In the genomic region with DNA sequence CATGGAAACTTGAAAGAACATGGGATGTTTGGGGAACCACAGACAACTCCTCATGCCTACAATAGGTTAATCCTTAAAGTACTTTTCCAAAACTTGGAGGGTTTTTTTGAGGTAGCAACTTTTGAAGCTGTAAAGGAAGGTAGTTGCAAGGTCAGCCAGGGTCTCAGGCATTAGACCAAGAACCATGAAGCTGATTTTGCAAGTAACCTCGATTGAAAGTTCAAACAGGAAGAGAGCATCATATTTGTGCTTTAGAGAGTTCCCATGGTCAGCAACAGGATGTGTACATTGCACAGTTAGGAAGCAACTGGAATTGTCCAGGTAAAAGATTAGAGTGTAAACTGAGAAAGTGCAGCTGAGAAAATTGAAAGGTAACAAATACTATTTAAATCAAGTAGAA, we compare ENCODE assay signal across 1 cellular context.
TF ChIP-seq lines count a peak whose summit lies in the region.

No MANE protein-coding gene starts in this region.

TF ChIP-seq in HepG2, 621 proteins besides CTCF, POLR2A, EP300 and RAD21 (continued from another document and continues in another):
- TF ChIP-seq ARID4A (CRISPR knock-in tag; IDR thresholded peaks at IDR 0.05; ENCODE audit: borderline replicate concordance) (no peak), ZNF639 (CRISPR knock-in tag; conservative IDR thresholded peaks at IDR 0.05) (no peak), RBM39 (IDR thresholded peaks at IDR 0.05; ENCODE audit: low read depth, low read length, poor library complexity, severe bottlenecking) (no peak), ZNF432 (CRISPR knock-in tag; IDR thresholded peaks at IDR 0.05; ENCODE audit: borderline replicate concordance) (no peak), POLR2AphosphoS2 (IDR thresholded peaks at IDR 0.05; ENCODE audit: low read depth, low read length) (no peak), LCORL (IDR thresholded peaks at IDR 0.05) (no peak), LCORL (CRISPR knock-in tag; IDR thresholded peaks at IDR 0.05) (0 out of 2 replicates have a peak, but pooled peaks have one; percentile 32), TCF7 (IDR thresholded peaks at IDR 0.05; ENCODE audit: low read depth) (peak; percentile 30; the same call in 1 of the 2 replicates), SMARCE1 (IDR thresholded peaks at IDR 0.05; ENCODE audit: borderline replicate concordance) (no peak), ZNF552 (CRISPR knock-in tag; IDR thresholded peaks at IDR 0.05; ENCODE audit: borderline replicate concordance) (no peak), ZNF567 (CRISPR knock-in tag; IDR thresholded peaks at IDR 0.05; ENCODE audit: borderline replicate concordance) (no peak), ZNF792 (CRISPR knock-in tag; IDR thresholded peaks at IDR 0.05) (no peak), RCOR2 (CRISPR knock-in tag; IDR thresholded peaks at IDR 0.05) (no peak), ZBTB38 (CRISPR knock-in tag; IDR thresholded peaks at IDR 0.05) (no peak), ZNF703 (CRISPR knock-in tag; IDR thresholded peaks at IDR 0.05; ENCODE audit: borderline replicate concordance) (no peak), MED13 (CRISPR knock-in tag; IDR thresholded peaks at IDR 0.05) (no peak), TEAD3 (CRISPR knock-in tag; optimal IDR thresholded peaks at IDR 0.05; ENCODE audit: borderline replicate concordance) (peak; percentile 49), ZSCAN29 (CRISPR knock-in tag; conservative IDR thresholded peaks at IDR 0.05) (no peak), ZNF143 (CRISPR knock-in tag; IDR thresholded peaks at IDR 0.05) (no peak), NONO (IDR thresholded peaks at IDR 0.05) (no peak), NONO (CRISPR knock-in tag; conservative IDR thresholded peaks at IDR 0.05) (no peak), SOX13 (IDR thresholded peaks at IDR 0.05) (no peak), SOX13 (CRISPR knock-in tag; conservative IDR thresholded peaks at IDR 0.05 in 1 of 2, IDR thresholded peaks at IDR 0.05 in 1 of 2) (0 out of 4 replicates have a peak, but pooled peaks of 1 of the 2 experiments have one; percentile 41), PHB2 (IDR thresholded peaks at IDR 0.05; ENCODE audit: partially characterized antibody) (no peak), ZNF678 (CRISPR knock-in tag; IDR thresholded peaks at IDR 0.05) (no peak), GABPA (IDR thresholded peaks at IDR 0.05; ENCODE audit: low read depth, low read length) (no peak), GABPA (CRISPR knock-in tag; IDR thresholded peaks at IDR 0.05; ENCODE audit: low read depth) (peak; percentile 79), FOXA3 (CRISPR knock-in tag; IDR thresholded peaks at IDR 0.05) (peak; percentile 82), ZNF629 (CRISPR knock-in tag; conservative IDR thresholded peaks at IDR 0.05) (no peak), CEBPG (CRISPR knock-in tag; IDR thresholded peaks at IDR 0.05) (peak; percentile 64), CBX5 (CRISPR knock-in tag; IDR thresholded peaks at IDR 0.05; ENCODE audit: borderline replicate concordance) (no peak), NAIF1 (CRISPR knock-in tag; IDR thresholded peaks at IDR 0.05; ENCODE audit: borderline replicate concordance) (no peak), ZNF747 (CRISPR knock-in tag; IDR thresholded peaks at IDR 0.05; ENCODE audit: borderline replicate concordance) (no peak), ZNF510 (CRISPR knock-in tag; IDR thresholded peaks at IDR 0.05; ENCODE audit: low read depth) (no peak), IRF2 (CRISPR knock-in tag; IDR thresholded peaks at IDR 0.05) (peak; percentile 41; the same call in 1 of the 2 replicates), NCOA2 (CRISPR knock-in tag; IDR thresholded peaks at IDR 0.05) (peak; percentile 81), SRF (IDR thresholded peaks at IDR 0.05; ENCODE audit: low read depth, low read length) (no peak), ATM (IDR thresholded peaks at IDR 0.05; ENCODE audit: borderline replicate concordance) (no peak), HMG20A (CRISPR knock-in tag; IDR thresholded peaks at IDR 0.05; ENCODE audit: borderline replicate concordance) (peak; percentile 54; the same call in 1 of the 2 replicates), MAZ (IDR thresholded peaks at IDR 0.05; ENCODE audit: borderline replicate concordance, low read depth, low read length) (no peak), MAZ (CRISPR knock-in tag; IDR thresholded peaks at IDR 0.05; ENCODE audit: low read depth) (no peak), ZNF784 (CRISPR knock-in tag; IDR thresholded peaks at IDR 0.05; ENCODE audit: borderline replicate concordance) (no peak), STAT6 (CRISPR knock-in tag; IDR thresholded peaks at IDR 0.05; ENCODE audit: borderline replicate concordance) (no peak), GTF3A (CRISPR knock-in tag; conservative IDR thresholded peaks at IDR 0.05) (no peak), TFE3 (CRISPR knock-in tag; IDR thresholded peaks at IDR 0.05) (peak; percentile 73), FOXP1 (IDR thresholded peaks at IDR 0.05) (no peak), FOXP1 (CRISPR knock-in tag; IDR thresholded peaks at IDR 0.05) (peak; percentile 74), SAP130 (CRISPR knock-in tag; IDR thresholded peaks at IDR 0.05; ENCODE audit: low read depth) (peak; percentile 66), KLF15 (CRISPR knock-in tag; IDR thresholded peaks at IDR 0.05; ENCODE audit: borderline replicate concordance) (no peak), TAF1 (CRISPR knock-in tag; IDR thresholded peaks at IDR 0.05) (no peak), PHF20 (CRISPR knock-in tag; IDR thresholded peaks at IDR 0.05) (no peak), ZBTB42 (CRISPR knock-in tag; IDR thresholded peaks at IDR 0.05) (no peak)
- TF ChIP-seq, protein P1, sequence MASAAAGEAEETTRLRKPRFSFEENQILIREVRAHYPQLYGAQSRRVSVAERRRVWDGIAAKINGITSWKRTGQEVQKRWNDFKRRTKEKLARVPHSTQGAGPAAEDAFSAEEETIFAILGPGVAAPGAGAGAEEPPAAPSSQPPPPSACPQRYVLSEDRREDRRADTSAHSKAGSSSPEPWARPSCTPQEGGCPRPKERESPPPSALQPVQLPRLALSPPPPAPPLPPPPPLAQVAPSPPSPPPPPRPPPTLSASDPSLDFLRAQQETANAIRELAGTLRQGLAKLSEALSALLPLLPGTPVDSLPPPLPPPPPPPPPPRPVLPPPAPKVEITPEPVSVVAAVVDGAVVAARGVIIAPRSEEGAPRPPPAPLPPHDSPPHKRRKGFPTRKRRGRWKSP (CRISPR knock-in tag; IDR thresholded peaks at IDR 0.05) = no peak
- TF ChIP-seq, protein P2, sequence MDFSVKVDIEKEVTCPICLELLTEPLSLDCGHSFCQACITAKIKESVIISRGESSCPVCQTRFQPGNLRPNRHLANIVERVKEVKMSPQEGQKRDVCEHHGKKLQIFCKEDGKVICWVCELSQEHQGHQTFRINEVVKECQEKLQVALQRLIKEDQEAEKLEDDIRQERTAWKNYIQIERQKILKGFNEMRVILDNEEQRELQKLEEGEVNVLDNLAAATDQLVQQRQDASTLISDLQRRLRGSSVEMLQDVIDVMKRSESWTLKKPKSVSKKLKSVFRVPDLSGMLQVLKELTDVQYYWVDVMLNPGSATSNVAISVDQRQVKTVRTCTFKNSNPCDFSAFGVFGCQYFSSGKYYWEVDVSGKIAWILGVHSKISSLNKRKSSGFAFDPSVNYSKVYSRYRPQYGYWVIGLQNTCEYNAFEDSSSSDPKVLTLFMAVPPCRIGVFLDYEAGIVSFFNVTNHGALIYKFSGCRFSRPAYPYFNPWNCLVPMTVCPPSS (IDR thresholded peaks at IDR 0.05) = no peak
- TF ChIP-seq, protein P3, sequence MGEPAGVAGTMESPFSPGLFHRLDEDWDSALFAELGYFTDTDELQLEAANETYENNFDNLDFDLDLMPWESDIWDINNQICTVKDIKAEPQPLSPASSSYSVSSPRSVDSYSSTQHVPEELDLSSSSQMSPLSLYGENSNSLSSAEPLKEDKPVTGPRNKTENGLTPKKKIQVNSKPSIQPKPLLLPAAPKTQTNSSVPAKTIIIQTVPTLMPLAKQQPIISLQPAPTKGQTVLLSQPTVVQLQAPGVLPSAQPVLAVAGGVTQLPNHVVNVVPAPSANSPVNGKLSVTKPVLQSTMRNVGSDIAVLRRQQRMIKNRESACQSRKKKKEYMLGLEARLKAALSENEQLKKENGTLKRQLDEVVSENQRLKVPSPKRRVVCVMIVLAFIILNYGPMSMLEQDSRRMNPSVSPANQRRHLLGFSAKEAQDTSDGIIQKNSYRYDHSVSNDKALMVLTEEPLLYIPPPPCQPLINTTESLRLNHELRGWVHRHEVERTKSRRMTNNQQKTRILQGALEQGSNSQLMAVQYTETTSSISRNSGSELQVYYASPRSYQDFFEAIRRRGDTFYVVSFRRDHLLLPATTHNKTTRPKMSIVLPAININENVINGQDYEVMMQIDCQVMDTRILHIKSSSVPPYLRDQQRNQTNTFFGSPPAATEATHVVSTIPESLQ (CRISPR knock-in tag; conservative IDR thresholded peaks at IDR 0.05) = no peak
